9 cellular contexts compared by ENCODE assay signal in genomic region chr5:139482890-139483208, GRCh38. TPM values are rescaled to one million over a fixed set of nuclear protein-coding genes. Genes with fewer than 3 reads are reported as not detected.
A peak's percentile ranks its signal among the peaks of the same experiment; 100 is the strongest.
DNase-seq lines count a peak whose midpoint lies in the region; ATAC-seq and TF ChIP-seq lines count a peak whose summit lies in the region.
"Not testable (repeated sequence)": the region's sequence is repeated elsewhere in the genome, so short reads cannot be mapped to it uniquely, and the experiment has no call there.
"Had no signal": no experiment of that assay in that cellular context is flagged by ENCODE, and none has a peak within 500 bp of the region (broad histone marks: within the 10 kb centered on the region; RNA-seq: fewer than 3 reads in every experiment).

No MANE protein-coding gene starts in this region.

- not testable (repeated sequence) for DNase-seq in RWPE1 (ENCODE audit: low spot score); mammary epithelial cell; cardiac muscle cell (ENCODE audit: low read depth in 1 of 2, low spot score in 1 of 2); naive B cell
- peak; percentile 65 to 71 for DNase-seq in activated T-cell treated with anti-CD3 and anti-CD28 coated beads, Interleukin-2, amount 50 U/mL, for 48 hours
- peak in 1 of 2 donors; percentile 71 for DNase-seq in stimulated activated effector memory CD8-positive, alpha-beta T cell treated with anti-CD3 and anti-CD28 coated beads, Interleukin-12 subunit alpha, Interleukin-12 subunit beta, amount 100 ng/mL, for 72 hours (ENCODE audit: low spot score in 2 of 2)

- peaks cover 13 to 24% (median 21%) of the 10 kb centered on the region in 3 donors for H3K4me1 Mint-ChIP-seq in naive B cell
- H3K4me1 Mint-ChIP-seq in stimulated activated effector memory CD8-positive, alpha-beta T cell treated with anti-CD3 and anti-CD28 coated beads, Interleukin-12 subunit alpha, Interleukin-12 subunit beta, amount 100 ng/mL, for 72 hours = peaks cover 37% of the 10 kb centered on the region

- H3K4me2 ChIP-seq in mammary epithelial cell (ENCODE audit: insufficient read depth, low read depth, low read length) = peak overlapping the region; percentile 90

- not testable (repeated sequence) for H3K9me3 ChIP-seq in mammary epithelial cell (replicated peaks; ENCODE audit: insufficient read depth, low read length); cardiac muscle cell (ENCODE audit: low read depth)

- dilution Hi-C loops in mammary epithelial cell (cut with HindIII; ENCODE audit: low sequenced_read_pairs) = not testable (repeated sequence)

- CTCF ChIA-PET in RWPE1 (lab: Yijun Ruan, JAX) = interaction anchor here (0.9 to 2.9 kb wide), 3 partner anchors 52 to 62 kb away, joined by 3 to 21 read pairs (median 3); no protein-coding TSS in a partner anchor
- CTCF ChIA-PET in mammary epithelial cell (lab: Charles Lee; ENCODE audit: low non-redundant PET) = not testable (repeated sequence)

- peak overlapping the region in 1 of 6 donors; percentile 76 for H3K27ac Mint-ChIP-seq in naive B cell
- peak overlapping the region; percentile 93 for H3K27ac Mint-ChIP-seq in stimulated activated effector memory CD8-positive, alpha-beta T cell treated with anti-CD3 and anti-CD28 coated beads, Interleukin-12 subunit alpha, Interleukin-12 subunit beta, amount 100 ng/mL, for 72 hours

- H3K4me1 ChIP-seq in mammary epithelial cell (ENCODE audit: insufficient read depth, low read length) (peaks cover 22% of the 10 kb centered on the region), cardiac muscle cell (ENCODE audit: low read depth) (peaks cover 46% of the 10 kb centered on the region)

- POLR2A ChIA-PET in RWPE1 (lab: Yijun Ruan, JAX; ENCODE audit: low non-redundant PET) = interaction anchor here (0.6 to 1.1 kb wide), 2 partner anchors 33 to 189 kb away, joined by 3 read pairs; no protein-coding TSS in a partner anchor

- H4K20me1 ChIP-seq in mammary epithelial cell (ENCODE audit: insufficient read depth, low read length) = not testable (repeated sequence)

- not testable (repeated sequence) for ATAC-seq in naive B cell (ENCODE audit: low read depth in 2 of 2); stimulated activated effector memory CD8-positive, alpha-beta T cell treated with anti-CD3 and anti-CD28 coated beads, Interleukin-12 subunit alpha, Interleukin-12 subunit beta, amount 100 ng/mL, for 72 hours

- not testable (repeated sequence) for H3K36me3 ChIP-seq in mammary epithelial cell (ENCODE audit: insufficient read depth, low read length); cardiac muscle cell

- peak overlapping the region; percentile 85 for H2AFZ ChIP-seq in mammary epithelial cell (ENCODE audit: low read depth, low read length)

- peak overlapping the region; percentile 100 for H3K27ac ChIP-seq in RWPE1
- peak overlapping the region; percentile 58 for H3K27ac ChIP-seq in mammary epithelial cell (ENCODE audit: insufficient read depth, low read depth, low read length)
- H3K27ac ChIP-seq in cardiac muscle cell = peak overlapping the region; percentile 84

- in situ Hi-C loops in mammary epithelial cell (cut with MboI; ENCODE audit: low sequenced_read_pairs in 2 of 2) = not testable (repeated sequence)

- not testable (repeated sequence) for H3K9me3 Mint-ChIP-seq in naive B cell; stimulated activated effector memory CD8-positive, alpha-beta T cell treated with anti-CD3 and anti-CD28 coated beads, Interleukin-12 subunit alpha, Interleukin-12 subunit beta, amount 100 ng/mL, for 72 hours

- not testable (repeated sequence) for H3K27me3 ChIP-seq in mammary epithelial cell (ENCODE audit: insufficient read depth, low read length); cardiac muscle cell

- H3K4me3 ChIP-seq in GM08714 (ENCODE audit: low read length) = peak overlapping the region; percentile 50; the same call in 1 of the 2 replicates
- not testable (repeated sequence) for H3K4me3 ChIP-seq in mammary epithelial cell (replicated peaks in 1 of 3; ENCODE audit: insufficient read depth in 1 of 3, low read depth in 2 of 3, low read length in 3 of 3); cardiac muscle cell

- intact Hi-C loops in mammary epithelial cell (cut with micrococcal nuclease) = loop anchor here (1.0 kb wide), 2 partner anchors 30 to 38 kb away; no protein-coding TSS in a partner anchor

- not testable (repeated sequence) for H3K27me3 Mint-ChIP-seq in naive B cell

- H3K79me2 ChIP-seq in mammary epithelial cell (ENCODE audit: insufficient read depth, low read length) = peaks cover 11% of the 10 kb centered on the region

- peak overlapping the region in 7 of 8 donors; percentile 24 to 84 (median 70) for H3K4me3 Mint-ChIP-seq in naive B cell
- H3K4me3 Mint-ChIP-seq in stimulated activated effector memory CD8-positive, alpha-beta T cell treated with anti-CD3 and anti-CD28 coated beads, Interleukin-12 subunit alpha, Interleukin-12 subunit beta, amount 100 ng/mL, for 72 hours = peak overlapping the region; percentile 75

- BruUV-seq in mammary epithelial cell (replicated peaks; lab: Mats Ljungman, UMichigan) = TSS peak; percentile 98

- H3K9ac ChIP-seq in mammary epithelial cell (ENCODE audit: insufficient read depth, low read length) = not testable (repeated sequence)

- 79% methylated on average over 6 of the region's 6 CpGs for WGBS in mammary epithelial cell (ENCODE audit: low coverage, missing lambda C conversion rate)

- not testable (repeated sequence) for H3K36me3 Mint-ChIP-seq in naive B cell
- peaks cover 51% of the 10 kb centered on the region for H3K36me3 Mint-ChIP-seq in stimulated activated effector memory CD8-positive, alpha-beta T cell treated with anti-CD3 and anti-CD28 coated beads, Interleukin-12 subunit alpha, Interleukin-12 subunit beta, amount 100 ng/mL, for 72 hours

- TF ChIP-seq CTCF in RWPE1 (conservative IDR thresholded peaks at IDR 0.05; ENCODE audit: low read depth); mammary epithelial cell (conservative IDR thresholded peaks at IDR 0.05 in 1 of 2, IDR thresholded peaks at IDR 0.05 in 1 of 2; ENCODE audit: extremely low read depth in 1 of 2, insufficient read depth in 1 of 2, low read depth in 1 of 2, low read length in 2 of 2); cardiac muscle cell (IDR thresholded peaks at IDR 0.05; ENCODE audit: low read depth, low read length): not testable (repeated sequence)

RNA-seq across cellular contexts. Expression of gene STING1, which starts 0.3 kb away (rescaled TPM):
- total RNA-seq in mammary epithelial cell = 10 to 100 TPM; 10.7 to 36.6 TPM
- polyA plus RNA-seq in mammary epithelial cell = 35.3 TPM
- polyA minus RNA-seq in mammary epithelial cell = 22.4 TPM
- 58.1 and 79.2 TPM in 2 replicates for total RNA-seq in cardiac muscle cell
- polyA plus RNA-seq in cardiac muscle cell = 59.9 and 69.0 TPM in 2 replicates
- 1 to 10 TPM in 2 of 6 donors, under 1 TPM in 4; 0.32 to 3.1 (median 0.81) TPM for polyA plus RNA-seq in naive B cell (ENCODE audit: low read depth in 6 of 6)

RNA-seq across cellular contexts. Expression of gene SMIM33, which starts 12.0 kb away (rescaled TPM):
- total RNA-seq in mammary epithelial cell (not detected), cardiac muscle cell (not detected in 2 replicates)
- polyA plus RNA-seq in mammary epithelial cell (not detected), cardiac muscle cell (0.10 TPM in 1 of 2 replicates, not detected in the other), naive B cell (ENCODE audit: low read depth in 6 of 6) (not detected)
- not detected for polyA minus RNA-seq in mammary epithelial cell
- total RNA-seq: frontal cortex, myocyte had no signal

RNA-seq across cellular contexts. Expression of gene ECSCR, which starts 20.3 kb away (rescaled TPM):
- total RNA-seq in mammary epithelial cell (not detected), cardiac muscle cell (not detected in 2 replicates)
- polyA plus RNA-seq in mammary epithelial cell (not detected), cardiac muscle cell (0.97 and 1.5 TPM in 2 replicates), naive B cell (ENCODE audit: low read depth in 6 of 6) (not detected)
- not detected for polyA minus RNA-seq in mammary epithelial cell
- total RNA-seq: myocyte had no signal

RNA-seq across cellular contexts. Expression of gene DNAJC18, which starts 43.5 kb away (rescaled TPM):
- total RNA-seq in mammary epithelial cell (10 to 100 TPM in 1 of 2 donors, 1 to 10 TPM in 1; 6.7 to 12.9 TPM), cardiac muscle cell (10.0 and 10.1 TPM in 2 replicates)
- polyA plus RNA-seq in mammary epithelial cell (3.3 TPM), cardiac muscle cell (17.4 and 37.2 TPM in 2 replicates), naive B cell (ENCODE audit: low read depth in 6 of 6) (10 to 100 TPM in 1 of 6 donors, 1 to 10 TPM in 4, not detected in 1; 4.3 to 10.0 (median 4.8) TPM)
- polyA minus RNA-seq in mammary epithelial cell = 6.6 TPM
